Comparison of ENCODE assay signal across 1 cellular context in genomic region chr1:47338249-47339077, GRCh38.
TF ChIP-seq lines count a peak whose summit lies in the region.

No MANE protein-coding gene starts in this region.

TF ChIP-seq in GM12878, 131 proteins besides CTCF, POLR2A, EP300 and RAD21:
- TF ChIP-seq E2F8 (IDR thresholded peaks at IDR 0.05; ENCODE audit: low read depth, partially characterized antibody) (no peak), ZSCAN29 (IDR thresholded peaks at IDR 0.05) (no peak), NBN (IDR thresholded peaks at IDR 0.05) (no peak), ATF3 (IDR thresholded peaks at IDR 0.05; ENCODE audit: borderline replicate concordance, extremely low read depth, low read depth, low read length) (no peak), ZNF384 (IDR thresholded peaks at IDR 0.05; ENCODE audit: borderline replicate concordance, low read depth, low read length) (no peak), SUPT20H (IDR thresholded peaks at IDR 0.05; ENCODE audit: borderline replicate concordance, control insufficient read depth, low read depth, low read length) (no peak), RBBP5 (conservative IDR thresholded peaks at IDR 0.05) (no peak), CHD2 (IDR thresholded peaks at IDR 0.05; ENCODE audit: borderline replicate concordance, low read depth, low read length) (no peak), MXI1 (IDR thresholded peaks at IDR 0.05; ENCODE audit: low read depth, low read length) (no peak), BCL11A (IDR thresholded peaks at IDR 0.05; ENCODE audit: low read depth, low read length) (no peak), EZH2 (IDR thresholded peaks at IDR 0.05; ENCODE audit: borderline replicate concordance, control insufficient read depth, low read depth, low read length) (no peak), ZNF622 (IDR thresholded peaks at IDR 0.05) (no peak)
